ENCODE assay signal across 13 cellular contexts in the genomic region with DNA sequence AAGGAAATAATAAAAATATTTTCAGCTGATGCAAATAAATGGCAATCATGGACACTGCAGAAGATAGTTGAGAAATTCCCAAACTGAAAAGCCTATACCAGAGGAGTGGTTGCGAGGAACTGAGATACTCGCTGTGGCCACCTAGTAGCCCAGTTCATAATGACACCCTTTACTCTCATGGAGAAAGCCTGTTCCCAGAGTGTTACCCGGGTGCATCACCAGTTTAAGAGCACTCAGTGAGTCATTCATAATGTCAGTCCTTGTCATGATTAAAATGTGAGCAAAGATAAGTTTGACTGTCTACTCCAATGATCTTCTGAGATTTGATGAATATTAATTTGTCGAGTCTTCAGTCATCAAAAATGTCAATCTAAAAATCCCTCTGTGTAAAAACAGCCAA.
DNase-seq lines count a peak whose midpoint lies in the region; ATAC-seq and TF ChIP-seq lines count a peak whose summit lies in the region.
"Had no signal": no experiment of that assay in that cellular context is flagged by ENCODE, and none has a peak within 500 bp of the region (broad histone marks: within the 10 kb centered on the region; RNA-seq: fewer than 3 reads in every experiment).

No MANE protein-coding gene starts in this region.

- H3K4me2 ChIP-seq in Loucy (ENCODE audit: low read depth, low read length, poor library complexity, severe bottlenecking), result no peak overlapping the region
- no peak overlapping the region for H3K4me2 ChIP-seq in mesendoderm (ENCODE audit: low read length)

- H3K18ac ChIP-seq in mesendoderm (ENCODE audit: low read length), result no peak overlapping the region

- H3K4ac ChIP-seq in mesendoderm (ENCODE audit: low read depth, low read length), result no peak overlapping the region

- no peaks in the 10 kb centered on the region for H3K36me3 Mint-ChIP-seq in WTC11
- no peaks in the 10 kb centered on the region for H3K36me3 Mint-ChIP-seq in activated CD8-positive, alpha-beta T cell treated with anti-CD3 and anti-CD28 coated beads for 36 hours (ENCODE audit: low read depth)

- ATAC-seq in WTC11 (peak; percentile 100), HG03520 (IDR thresholded peaks at IDR 0.05; ENCODE audit: unreplicated experiment) (no peak)
- no peak for ATAC-seq in activated CD8-positive, alpha-beta T cell treated with anti-CD3 and anti-CD28 coated beads for 36 hours

- no peak overlapping the region for H2AK5ac ChIP-seq in mesendoderm (ENCODE audit: low read length)

- H3K4me1 ChIP-seq in Loucy (ENCODE audit: insufficient read depth, low read length, poor library complexity, severe bottlenecking) (no peaks in the 10 kb centered on the region), mesendoderm (ENCODE audit: control insufficient read depth, low read depth, low read length) (no peaks in the 10 kb centered on the region)
- H3K4me1 ChIP-seq: spleen, uterus had no signal

- no peaks in the 10 kb centered on the region for H3K9me3 ChIP-seq in Loucy (ENCODE audit: insufficient read depth, low read depth, low read length)
- H3K9me3 ChIP-seq: uterus had no signal

- no peak overlapping the region for H3K56ac ChIP-seq in mesendoderm (ENCODE audit: low read length)

- no peak overlapping the region for H4K8ac ChIP-seq in mesendoderm (ENCODE audit: low read depth, low read length)

- no peak overlapping the region for H2BK120ac ChIP-seq in mesendoderm (ENCODE audit: low read depth, low read length)

- POLR2A ChIA-PET in WTC11 (lab: Charles Lee), result no interaction called here
- POLR2A ChIA-PET in activated CD8-positive, alpha-beta T cell treated with anti-CD3 and anti-CD28 coated beads for 36 hours (lab: Charles Lee), result no interaction called here

- no CpG with 5 or more reads among the region's 4 CpGs for whole genome bisulfite sequencing in mesendoderm (ENCODE audit: extremely low coverage, insufficient coverage, low lambda C conversion rate)

- no peak overlapping the region for H3K4me3 Mint-ChIP-seq in WTC11
- H3K4me3 Mint-ChIP-seq in activated CD8-positive, alpha-beta T cell treated with anti-CD3 and anti-CD28 coated beads for 36 hours, result no peak overlapping the region

- no peaks in the 10 kb centered on the region for H3F3A ChIP-seq in Loucy (ENCODE audit: low read depth)

- peak overlapping the region; percentile 61; the same call in 1 of the 2 replicates for H3K27ac Mint-ChIP-seq in WTC11
- no peak overlapping the region for H3K27ac Mint-ChIP-seq in activated CD8-positive, alpha-beta T cell treated with anti-CD3 and anti-CD28 coated beads for 36 hours

- H3K36me3 ChIP-seq in H7 (replicated peaks; ENCODE audit: control insufficient read depth, insufficient read depth, low read length) (no peaks in the 10 kb centered on the region), Loucy (ENCODE audit: insufficient read depth, low read length) (no peaks in the 10 kb centered on the region), mesendoderm (ENCODE audit: control insufficient read depth, insufficient read depth, low read length) (no peaks in the 10 kb centered on the region)
- H3K36me3 ChIP-seq: spleen, uterus had no signal

- H3K79me2 ChIP-seq in Loucy (ENCODE audit: insufficient read depth, low read length), result no peaks in the 10 kb centered on the region
- no peaks in the 10 kb centered on the region for H3K79me2 ChIP-seq in mesendoderm (ENCODE audit: control insufficient read depth, insufficient read depth, low read length)

- H3K27me3 Mint-ChIP-seq in WTC11 (ENCODE audit: low read depth), result no peaks in the 10 kb centered on the region
- H3K27me3 Mint-ChIP-seq in activated CD8-positive, alpha-beta T cell treated with anti-CD3 and anti-CD28 coated beads for 36 hours, result no peaks in the 10 kb centered on the region

- CTCF ChIA-PET in WTC11 (lab: Charles Lee), result no interaction called here
- CTCF ChIA-PET in activated CD8-positive, alpha-beta T cell treated with anti-CD3 and anti-CD28 coated beads for 36 hours (lab: Charles Lee), result interaction anchor here (1.1 kb wide), 1 partner anchor 9 kb away, joined by 3 read pairs; no protein-coding TSS in a partner anchor

- H3K9me2 ChIP-seq in Loucy (replicated peaks; ENCODE audit: low read depth, low read length), result no peaks in the 10 kb centered on the region

- no peaks in the 10 kb centered on the region for H3K27me3 ChIP-seq in H7 (ENCODE audit: control insufficient read depth, insufficient read depth, low read length)
- H3K27me3 ChIP-seq in Loucy (ENCODE audit: insufficient read depth, low read length, poor library complexity, severe bottlenecking), result no peaks in the 10 kb centered on the region
- no peaks in the 10 kb centered on the region for H3K27me3 ChIP-seq in mesendoderm (ENCODE audit: insufficient read depth, low read length, poor library complexity)
- H3K27me3 ChIP-seq: spleen, uterus had no signal

- H3K4me1 Mint-ChIP-seq in WTC11, result no peaks in the 10 kb centered on the region
- no peaks in the 10 kb centered on the region for H3K4me1 Mint-ChIP-seq in activated CD8-positive, alpha-beta T cell treated with anti-CD3 and anti-CD28 coated beads for 36 hours (ENCODE audit: low read depth)

- no peak overlapping the region for H2BK5ac ChIP-seq in mesendoderm (ENCODE audit: low read length)

- H3K9ac ChIP-seq in Loucy (ENCODE audit: low read depth, low read length, poor library complexity, severe bottlenecking) (no peak overlapping the region), mesendoderm (ENCODE audit: low read length) (no peak overlapping the region)

- no peak overlapping the region for H2AFZ ChIP-seq in Loucy (ENCODE audit: low read length)

- intact Hi-C loops in activated CD8-positive, alpha-beta T cell treated with anti-CD3 and anti-CD28 coated beads for 36 hours (cut with micrococcal nuclease), result no loop called here

- H4K20me1 ChIP-seq in Loucy (ENCODE audit: insufficient read depth, low read length, poor library complexity, severe bottlenecking), result no peaks in the 10 kb centered on the region

- no peak overlapping the region for H4K5ac ChIP-seq in mesendoderm (ENCODE audit: low read length)

- H3K27ac ChIP-seq in mesendoderm (ENCODE audit: low read depth, low read length), result no peak overlapping the region
- H3K27ac ChIP-seq: spleen, uterus had no signal

- TF ChIP-seq CTCF in Loucy (conservative IDR thresholded peaks at IDR 0.05; ENCODE audit: low read length) (peak; percentile 16; the same call in 1 of the 2 replicates), WTC11 (IDR thresholded peaks at IDR 0.05) (no peak)
- TF ChIP-seq CTCF in activated CD8-positive, alpha-beta T cell treated with anti-CD3 and anti-CD28 coated beads for 36 hours (IDR thresholded peaks at IDR 0.05), result no peak

- no peaks in the 10 kb centered on the region for H3K79me1 ChIP-seq in mesendoderm (ENCODE audit: low read length)

- H3K9me3 Mint-ChIP-seq in WTC11, result peaks cover 8% of the 10 kb centered on the region
- H3K9me3 Mint-ChIP-seq in activated CD8-positive, alpha-beta T cell treated with anti-CD3 and anti-CD28 coated beads for 36 hours, result peaks cover 9% of the 10 kb centered on the region

- H3K23ac ChIP-seq in mesendoderm (ENCODE audit: low read length), result no peak overlapping the region

- no peak overlapping the region for H2BK15ac ChIP-seq in mesendoderm (replicated peaks; ENCODE audit: low read depth)

- H3K4me3 ChIP-seq in H7 (ENCODE audit: insufficient read depth, low read depth, low read length) (no peak overlapping the region), Loucy (ENCODE audit: low read length, poor library complexity, severe bottlenecking) (no peak overlapping the region), mesendoderm (ENCODE audit: low read length) (no peak overlapping the region)
- H3K4me3 ChIP-seq: spleen, uterus had no signal

- DNase-seq in H7 (peak; percentile 23), WTC11 (ENCODE audit: low spot score) (peak; percentile 41), mesendoderm (peak; percentile 78), GM19238 (ENCODE audit: insufficient read length, low spot score) (no peak)
- DNase-seq in activated CD8-positive, alpha-beta T cell treated with anti-CD3 and anti-CD28 coated beads for 36 hours, result no peak
- DNase-seq: DMS79, IMR-90, NCI-H446, spleen, T-helper 1 cell, uterus had no signal

TF ChIP-seq in WTC11, 78 proteins besides CTCF, POLR2A, EP300 and RAD21 (continues in another document):
- TF ChIP-seq, protein P1, sequence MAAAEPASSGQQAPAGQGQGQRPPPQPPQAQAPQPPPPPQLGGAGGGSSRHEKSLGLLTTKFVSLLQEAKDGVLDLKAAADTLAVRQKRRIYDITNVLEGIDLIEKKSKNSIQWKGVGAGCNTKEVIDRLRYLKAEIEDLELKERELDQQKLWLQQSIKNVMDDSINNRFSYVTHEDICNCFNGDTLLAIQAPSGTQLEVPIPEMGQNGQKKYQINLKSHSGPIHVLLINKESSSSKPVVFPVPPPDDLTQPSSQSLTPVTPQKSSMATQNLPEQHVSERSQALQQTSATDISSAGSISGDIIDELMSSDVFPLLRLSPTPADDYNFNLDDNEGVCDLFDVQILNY (CRISPR knock-in tag; IDR thresholded peaks at IDR 0.05), result no peak
- TF ChIP-seq, protein P2, sequence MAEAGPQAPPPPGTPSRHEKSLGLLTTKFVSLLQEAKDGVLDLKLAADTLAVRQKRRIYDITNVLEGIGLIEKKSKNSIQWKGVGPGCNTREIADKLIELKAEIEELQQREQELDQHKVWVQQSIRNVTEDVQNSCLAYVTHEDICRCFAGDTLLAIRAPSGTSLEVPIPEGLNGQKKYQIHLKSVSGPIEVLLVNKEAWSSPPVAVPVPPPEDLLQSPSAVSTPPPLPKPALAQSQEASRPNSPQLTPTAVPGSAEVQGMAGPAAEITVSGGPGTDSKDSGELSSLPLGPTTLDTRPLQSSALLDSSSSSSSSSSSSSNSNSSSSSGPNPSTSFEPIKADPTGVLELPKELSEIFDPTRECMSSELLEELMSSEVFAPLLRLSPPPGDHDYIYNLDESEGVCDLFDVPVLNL (CRISPR knock-in tag; IDR thresholded peaks at IDR 0.05; ENCODE audit: borderline replicate concordance, low read depth), result no peak
- TF ChIP-seq, protein P3, sequence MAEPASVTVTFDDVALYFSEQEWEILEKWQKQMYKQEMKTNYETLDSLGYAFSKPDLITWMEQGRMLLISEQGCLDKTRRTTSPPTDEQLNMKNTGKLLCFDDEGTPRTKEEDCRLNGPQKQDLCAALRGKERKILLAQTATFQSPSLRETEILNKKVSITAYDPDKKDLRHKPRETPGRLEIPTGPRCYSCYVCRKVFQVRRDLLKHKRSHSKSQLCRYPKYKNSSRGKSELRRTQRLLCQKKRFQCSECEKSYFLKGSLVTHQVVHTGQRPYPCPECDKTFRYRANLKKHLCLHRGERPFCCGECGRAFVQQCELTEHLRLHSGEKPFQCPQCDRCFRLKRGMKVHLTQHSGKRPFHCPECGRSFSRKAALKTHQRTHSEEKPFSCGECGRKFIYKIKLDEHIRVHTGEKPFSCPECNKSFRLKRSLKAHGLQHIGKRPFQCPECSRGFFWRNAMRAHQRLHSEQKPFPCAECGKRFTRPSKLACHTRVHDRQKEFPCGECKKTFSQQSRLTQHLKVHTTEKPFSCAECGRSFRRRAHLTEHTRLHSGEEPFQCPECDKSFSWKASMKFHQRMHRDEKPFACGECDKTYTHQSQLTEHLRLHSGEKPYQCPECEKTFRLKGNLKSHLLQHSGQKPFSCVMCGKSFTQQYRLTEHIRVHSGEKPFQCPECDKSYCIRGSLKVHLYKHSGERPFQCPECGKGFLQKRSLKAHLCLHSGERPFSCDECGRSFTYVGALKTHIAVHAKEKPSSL (CRISPR knock-in tag; conservative IDR thresholded peaks at IDR 0.05), result no peak
- TF ChIP-seq CREM (CRISPR knock-in tag; IDR thresholded peaks at IDR 0.05) (no peak), TEAD1 (CRISPR knock-in tag; IDR thresholded peaks at IDR 0.05) (no peak)

Comparison
In these comparisons a context has a peak if more than half of its experiments do, and no peak if none do; other contexts are left out.
1. DNase-seq: peak in H7 (single experiment), WTC11 (single experiment) and mesendoderm (single experiment); none in activated CD8-positive, alpha-beta T cell treated with anti-CD3 and anti-CD28 coated beads for 36 hours (single experiment) and GM19238 (single experiment).